ENCODE assay signal across 8 cellular contexts in genomic region chr10:117541909-117542705, GRCh38. TPM values are rescaled to one million over a fixed set of nuclear protein-coding genes. Genes with fewer than 3 reads are reported as not detected.
DNase-seq lines count a peak whose midpoint lies in the region; ATAC-seq and TF ChIP-seq lines count a peak whose summit lies in the region.

No MANE protein-coding gene starts in this region.

- peaks cover 71% of the 10 kb centered on the region for H4K20me1 ChIP-seq in neural progenitor cell (ENCODE audit: low read depth)

- peaks cover 98% of the 10 kb centered on the region for H3K27me3 ChIP-seq in neural progenitor cell

- H3K27me3 Mint-ChIP-seq in neural progenitor cell (ENCODE audit: insufficient read depth, low read depth), result peaks cover 70% of the 10 kb centered on the region
- peaks cover 73 to 93% of the 10 kb centered on the region in 2 donors for H3K27me3 Mint-ChIP-seq in effector memory CD8-positive, alpha-beta T cell

- H3K9me3 Mint-ChIP-seq in neural progenitor cell, result no peaks in the 10 kb centered on the region
- H3K9me3 Mint-ChIP-seq in effector memory CD8-positive, alpha-beta T cell, result no peaks in the 10 kb centered on the region

- TF ChIP-seq CTCF in epithelial cell of proximal tubule (conservative IDR thresholded peaks at IDR 0.05; ENCODE audit: low read depth, low read length) (no peak), neural progenitor cell (IDR thresholded peaks at IDR 0.05) (no peak)

- peaks cover 41% of the 10 kb centered on the region for H3K4me1 ChIP-seq in neural progenitor cell

- peak overlapping the region; percentile 48 for H3K9ac ChIP-seq in neural progenitor cell

- peak overlapping the region; percentile 90 for H3K27ac Mint-ChIP-seq in neural progenitor cell
- H3K27ac Mint-ChIP-seq in effector memory CD8-positive, alpha-beta T cell, result no peak overlapping the region

- H3K9me3 ChIP-seq in neural progenitor cell (ENCODE audit: low read depth), result no peaks in the 10 kb centered on the region

- peaks cover 9% of the 10 kb centered on the region for H3K36me3 Mint-ChIP-seq in neural progenitor cell
- H3K36me3 Mint-ChIP-seq in effector memory CD8-positive, alpha-beta T cell (ENCODE audit: insufficient read depth), result peaks cover 3% of the 10 kb centered on the region

- no peak for ATAC-seq in effector memory CD8-positive, alpha-beta T cell (replicated peaks)

- peak overlapping the region; percentile 95 for H3K4me3 Mint-ChIP-seq in neural progenitor cell
- peak overlapping the region in 1 of 2 donors; percentile 29 for H3K4me3 Mint-ChIP-seq in effector memory CD8-positive, alpha-beta T cell

- DNase-seq in GM04503 (ENCODE audit: low read depth), result peak; percentile 98
- DNase-seq in NCI-H446 treated with DMSO at 0.1 percent for 48 hours (lab: John Stamatoyannopoulos, UW), result peak; percentile 69
- peak; percentile 99 for DNase-seq in epithelial cell of proximal tubule (ENCODE audit: low read depth)
- DNase-seq in neural progenitor cell (ENCODE audit: low spot score), result peak; percentile 96
- DNase-seq in HT-29 (ENCODE audit: low spot score), result no peak
- no peak for DNase-seq in MV-4-11 (lab: John Stamatoyannopoulos, UW)
- DNase-seq in NCI-H2107 (lab: John Stamatoyannopoulos, UW), result no peak
- DNase-seq in effector memory CD8-positive, alpha-beta T cell, result no peak

- peak overlapping the region; percentile 95 for H3K4me3 ChIP-seq in epithelial cell of proximal tubule (ENCODE audit: low read depth, low read length)
- peak overlapping the region; percentile 83 for H3K4me3 ChIP-seq in neural progenitor cell

- H2AFZ ChIP-seq in neural progenitor cell (replicated peaks), result peak overlapping the region; percentile 86

- peaks cover 80% of the 10 kb centered on the region for H3K79me2 ChIP-seq in neural progenitor cell (ENCODE audit: low read depth)

- peaks cover 33% of the 10 kb centered on the region for H3K4me1 Mint-ChIP-seq in neural progenitor cell
- H3K4me1 Mint-ChIP-seq in effector memory CD8-positive, alpha-beta T cell (ENCODE audit: low read depth in 2 of 2), result peaks cover 8% of the 10 kb centered on the region in 2 donors

- H3K4me2 ChIP-seq in neural progenitor cell, result peak overlapping the region; percentile 95

- H3K36me3 ChIP-seq in neural progenitor cell, result no peaks in the 10 kb centered on the region

- H3F3A ChIP-seq in neural progenitor cell (ENCODE audit: low read depth), result peaks cover 34% of the 10 kb centered on the region

- H3K27ac ChIP-seq in neural progenitor cell, result no peak overlapping the region

RNA-seq across cellular contexts. Expression of gene EMX2, which starts 0.4 kb away (rescaled TPM):
- 5.7 and 10.7 TPM in 2 replicates for total RNA-seq in epithelial cell of proximal tubule
- 9.5 and 22.7 TPM in 2 replicates for total RNA-seq in neural progenitor cell (ENCODE audit: low replicate concordance)
- total RNA-seq in HT-29 (2014; rRNA removed; shearing (Covaris generic)), result not detected in 2 replicates

Comparison
In these comparisons a context has a peak if more than half of its experiments do, and no peak if none do; other contexts are left out.
1. DNase-seq: peak in GM04503 (single experiment), NCI-H446 treated with DMSO at 0.1 percent for 48 hours (single experiment), epithelial cell of proximal tubule (single experiment) and neural progenitor cell (single experiment); none in HT-29 (single experiment), MV-4-11 (single experiment), NCI-H2107 (single experiment) and effector memory CD8-positive, alpha-beta T cell (0 of 3).